In the genomic region with DNA sequence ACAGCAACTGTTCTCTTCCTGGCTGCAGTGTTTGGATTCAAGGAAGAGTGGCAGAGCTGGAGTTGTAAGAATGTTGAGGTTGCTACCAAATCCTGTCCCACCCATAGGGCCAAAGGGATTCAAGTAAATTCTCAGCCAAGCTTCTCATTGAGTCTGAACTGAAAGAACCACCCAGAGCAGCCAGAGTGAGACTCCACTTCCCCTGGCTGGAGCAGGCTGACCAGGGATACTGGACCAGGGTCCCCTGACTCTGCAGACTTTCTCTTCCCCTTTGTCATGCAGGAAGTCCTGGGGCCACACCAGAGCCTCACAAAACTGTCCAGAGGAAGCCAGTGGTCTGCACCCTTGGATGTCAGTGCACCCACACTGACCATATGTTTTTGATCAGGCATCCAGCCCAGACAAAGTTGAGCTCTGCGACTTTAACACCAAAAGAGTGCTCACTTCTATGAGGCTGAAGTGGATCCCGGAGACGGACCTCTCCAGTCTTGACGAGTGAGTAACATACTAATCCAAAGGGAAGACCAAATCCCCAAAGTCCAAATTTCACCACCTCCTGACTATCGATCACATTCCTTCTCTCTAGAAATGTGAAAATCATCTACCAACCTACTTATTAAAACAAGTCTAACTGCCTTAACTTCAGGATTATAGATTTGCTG, we compare ENCODE assay signal across 13 cellular contexts. TPM values are rescaled to one million over a fixed set of nuclear protein-coding genes. Genes with fewer than 3 reads are reported as not detected.
A peak's percentile ranks its signal among the peaks of the same experiment; 100 is the strongest.
DNase-seq lines count a peak whose midpoint lies in the region; ATAC-seq and TF ChIP-seq lines count a peak whose summit lies in the region.
"Had no signal": no experiment of that assay in that cellular context is flagged by ENCODE, and none has a peak within 500 bp of the region (broad histone marks: within the 10 kb centered on the region; RNA-seq: fewer than 3 reads in every experiment).

No MANE protein-coding gene starts in this region.

- H3K27me3 Mint-ChIP-seq in activated naive CD8-positive, alpha-beta T cell treated with anti-CD3 and anti-CD28 coated beads, Interleukin-2, amount 50 U/mL, for 24 hours = peaks cover 47% of the 10 kb centered on the region

- H3K4me1 ChIP-seq in osteoblast (ENCODE audit: insufficient read depth, low read length) (peaks cover 29% of the 10 kb centered on the region), spleen (peaks cover 5 to 30% (median 19%) of the 10 kb centered on the region in 6 donors)

- peak overlapping the region; percentile 54 for H3K4me2 ChIP-seq in osteoblast (ENCODE audit: insufficient read depth, low read length)

- intact Hi-C loops in spleen (cut with DNase I; ENCODE audit: low total_unique reads) = loop anchor here (5.0 kb wide), 1 partner anchor 93 kb away; no protein-coding TSS in a partner anchor

- H3K4me3 Mint-ChIP-seq in activated naive CD8-positive, alpha-beta T cell treated with anti-CD3 and anti-CD28 coated beads, Interleukin-2, amount 50 U/mL, for 24 hours = no peak overlapping the region
- H3K4me3 Mint-ChIP-seq: natural killer cell treated with Interleukin-12 subunit alpha and Interleukin-12 subunit beta and Interleukin-15 and Interleukin-18, amount 100 ng/mL, for 72 hours had no signal

- DNase-seq in Ammon's horn (ENCODE audit: low spot score) (peak; percentile 70), MV-4-11 (lab: John Stamatoyannopoulos, UW) (peak; percentile 57), fibroblast of peridontal ligament (ENCODE audit: extremely low read depth) (peak; percentile 80), osteoblast (ENCODE audit: insufficient read length, low spot score, missing footprints) (peak; percentile 91), GDM1 (lab: John Stamatoyannopoulos, UW) (no peak), spleen (no peak), NCI-H1930 (lab: John Stamatoyannopoulos, UW) (no peak)
- DNase-seq in activated naive CD8-positive, alpha-beta T cell treated with anti-CD3 and anti-CD28 coated beads, Interleukin-2, amount 50 U/mL, for 24 hours = no peak
- DNase-seq: NCI-H524 treated with DMSO at 0.1 percent for 48 hours, small intestine had no signal

- H3K9me3 ChIP-seq in osteoblast (ENCODE audit: low read depth, low read length) = no peaks in the 10 kb centered on the region
- H3K9me3 ChIP-seq in spleen = no peaks in the 10 kb centered on the region

- WGBS in spleen, 5 donors = 72 to 84% (median 77%) methylated on average over 5 of the region's 5 CpGs

- no peak for ATAC-seq in activated naive CD8-positive, alpha-beta T cell treated with anti-CD3 and anti-CD28 coated beads, Interleukin-2, amount 50 U/mL, for 24 hours
- ATAC-seq: natural killer cell treated with Interleukin-12 subunit alpha and Interleukin-12 subunit beta and Interleukin-15 and Interleukin-18, amount 100 ng/mL, for 72 hours had no signal

- H3K36me3 Mint-ChIP-seq in activated naive CD8-positive, alpha-beta T cell treated with anti-CD3 and anti-CD28 coated beads, Interleukin-2, amount 50 U/mL, for 24 hours (ENCODE audit: low read depth) = no peaks in the 10 kb centered on the region
- H3K36me3 Mint-ChIP-seq: natural killer cell treated with Interleukin-12 subunit alpha and Interleukin-12 subunit beta and Interleukin-15 and Interleukin-18, amount 100 ng/mL, for 72 hours had no signal

- no peak for TF ChIP-seq POLR2A in spleen (IDR thresholded peaks at IDR 0.05)

- H3K79me2 ChIP-seq in osteoblast (ENCODE audit: insufficient read depth, low read length) = peaks cover 41% of the 10 kb centered on the region

- TF ChIP-seq CTCF in osteoblast (IDR thresholded peaks at IDR 0.05; ENCODE audit: extremely low read depth, low read depth, low read length) (no peak), spleen (IDR thresholded peaks at IDR 0.05 in 8 of 11, conservative IDR thresholded peaks at IDR 0.05 in 3 of 11) (no peak)

- no peaks in the 10 kb centered on the region for H3K27me3 ChIP-seq in osteoblast (ENCODE audit: insufficient read depth, low read length)
- H3K27me3 ChIP-seq in spleen (replicated peaks in 1 of 7) = peaks cover 0 to 70% (median 21%) of the 10 kb centered on the region in 7 donors

- H3K9me3 Mint-ChIP-seq in activated naive CD8-positive, alpha-beta T cell treated with anti-CD3 and anti-CD28 coated beads, Interleukin-2, amount 50 U/mL, for 24 hours = no peaks in the 10 kb centered on the region
- H3K9me3 Mint-ChIP-seq: natural killer cell treated with Interleukin-12 subunit alpha and Interleukin-12 subunit beta and Interleukin-15 and Interleukin-18, amount 100 ng/mL, for 72 hours had no signal

- peaks cover 41% of the 10 kb centered on the region for H4K20me1 ChIP-seq in osteoblast (ENCODE audit: insufficient read depth, low read length)

- peak overlapping the region; percentile 16 for H3K4me3 ChIP-seq in osteoblast (ENCODE audit: insufficient read depth, low read length)
- H3K4me3 ChIP-seq in spleen = no peak overlapping the region

- peaks cover 9% of the 10 kb centered on the region for H3K4me1 Mint-ChIP-seq in activated naive CD8-positive, alpha-beta T cell treated with anti-CD3 and anti-CD28 coated beads, Interleukin-2, amount 50 U/mL, for 24 hours

- no peak overlapping the region for H2AFZ ChIP-seq in osteoblast (ENCODE audit: low read length)

- peaks cover 3% of the 10 kb centered on the region for H3K36me3 ChIP-seq in osteoblast (ENCODE audit: insufficient read depth, low read length)
- no peaks in the 10 kb centered on the region for H3K36me3 ChIP-seq in spleen

- H3K27ac ChIP-seq in osteoblast (ENCODE audit: low read depth, low read length) (peak overlapping the region; percentile 11), spleen (no peak overlapping the region)
- H3K27ac ChIP-seq: VCaP had no signal

- H3K27ac Mint-ChIP-seq in activated naive CD8-positive, alpha-beta T cell treated with anti-CD3 and anti-CD28 coated beads, Interleukin-2, amount 50 U/mL, for 24 hours = no peak overlapping the region
- H3K27ac Mint-ChIP-seq: CD14-positive monocyte; natural killer cell treated with Interleukin-12 subunit alpha and Interleukin-12 subunit beta and Interleukin-15 and Interleukin-18, amount 100 ng/mL, for 72 hours had no signal

RNA-seq across cellular contexts. Expression of a gene that starts 4.1 kb away (rescaled TPM):
- total RNA-seq in osteoblast (60.7 and 68.8 TPM in 2 replicates), spleen (10 to 100 TPM in 5 of 7 donors, 1 to 10 TPM in 2; 7.2 to 21.4 (median 14.1) TPM)
- 1 to 10 TPM; 3.9 to 6.6 (median 5.8) TPM for polyA plus RNA-seq in spleen
- polyA plus RNA-seq: CD14-positive monocyte had no signal

RNA-seq across cellular contexts. Expression of a gene that starts 21.5 kb away (rescaled TPM):
- total RNA-seq in osteoblast = 10.5 and 10.6 TPM in 2 replicates
- total RNA-seq in spleen = 10 to 100 TPM in 6 of 7 donors, 1 to 10 TPM in 1; 9.7 to 14.3 (median 11.2) TPM
- polyA plus RNA-seq in spleen = 1 to 10 TPM; 5.1 to 8.8 (median 7.0) TPM

Comparison
In these comparisons a context has a peak if more than half of its experiments do, and no peak if none do; other contexts are left out.
1. DNase-seq: peak in Ammon's horn (single experiment), MV-4-11 (single experiment), fibroblast of peridontal ligament (single experiment) and osteoblast (single experiment); none in activated naive CD8-positive, alpha-beta T cell treated with anti-CD3 and anti-CD28 coated beads, Interleukin-2, amount 50 U/mL, for 24 hours (single experiment), GDM1 (single experiment), spleen (single experiment) and NCI-H1930 (0 of 2).